In the genomic region with DNA sequence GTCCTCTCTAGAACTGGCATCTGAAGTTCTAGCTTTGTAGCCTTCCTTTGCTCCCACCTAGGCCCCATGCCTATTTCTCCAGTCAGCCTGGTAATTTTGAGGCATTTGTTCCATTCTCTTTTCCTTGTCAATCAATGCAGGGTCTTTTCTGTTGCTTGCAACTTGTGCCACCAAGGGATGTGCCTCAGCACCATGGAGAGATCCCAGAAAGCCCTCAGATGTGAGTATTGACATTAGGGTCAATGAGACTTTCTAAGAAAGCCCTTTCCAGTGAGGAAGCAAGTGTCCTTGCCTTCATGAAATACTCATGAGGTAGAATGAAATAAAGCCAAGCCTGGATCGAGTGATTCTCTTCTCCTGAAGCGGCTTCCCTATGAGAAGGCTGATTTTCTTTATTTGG, we compare ENCODE assay signal across 16 cellular contexts.
A peak's percentile ranks its signal among the peaks of the same experiment; 100 is the strongest.
DNase-seq lines count a peak whose midpoint lies in the region; TF ChIP-seq lines count a peak whose summit lies in the region.
"Had no signal": no experiment of that assay in that cellular context is flagged by ENCODE, and none has a peak within 500 bp of the region (broad histone marks: within the 10 kb centered on the region; RNA-seq: fewer than 3 reads in every experiment).

No MANE protein-coding gene starts in this region.

- DNase-seq in H7 (peak; percentile 71), left kidney (ENCODE audit: low read depth, low spot score) (peak; percentile 75), GDM1 (lab: John Stamatoyannopoulos, UW) (no peak), AG20443 (ENCODE audit: low spot score) (no peak), inferior parietal cortex (ENCODE audit: extremely low spot score) (no peak), caudate nucleus (lab: John Stamatoyannopoulos, UW) (no peak)
- DNase-seq: CD8-positive, alpha-beta memory T cell; NCI-H1092 treated with DMSO at 0.1 percent for 48 hours; NCI-H1694; NCI-H510A treated with DMSO at 0.1 percent for 48 hours; NCI-H82; SHP77 treated with DMSO at 0.1 percent for 48 hours; T-helper 1 cell had no signal

- no peaks in the 10 kb centered on the region for H3K36me3 ChIP-seq in H7 (replicated peaks; ENCODE audit: control insufficient read depth, insufficient read depth, low read length)
- H3K36me3 ChIP-seq: BLaER1 treated with 17β-estradiol and CSF1 and Interleukin-3, amounts not matched to agents 10 nM and 100 nM had no signal

- no peak overlapping the region for H3K27ac ChIP-seq in caudate nucleus (ENCODE audit: low read depth, low read length)
- H3K27ac ChIP-seq: BLaER1 treated with 17β-estradiol and CSF1 and Interleukin-3, amounts not matched to agents 10 nM and 100 nM; KMS-11 had no signal

- no peak overlapping the region for H3K4me3 ChIP-seq in H7 (ENCODE audit: insufficient read depth, low read depth, low read length)
- H3K4me3 ChIP-seq: BLaER1 treated with 17β-estradiol and CSF1 and Interleukin-3, amounts not matched to agents 10 nM and 100 nM had no signal

- no peaks in the 10 kb centered on the region for H3K27me3 ChIP-seq in H7 (ENCODE audit: control insufficient read depth, insufficient read depth, low read length)
- H3K27me3 ChIP-seq: BLaER1 treated with 17β-estradiol and CSF1 and Interleukin-3, amounts not matched to agents 10 nM and 100 nM had no signal

TF ChIP-seq in PFSK-1, 5 proteins besides CTCF, POLR2A, EP300 and RAD21:
- peak; percentile 33; the same call in 1 of the 2 replicates for TF ChIP-seq POLR2AphosphoS5 (IDR thresholded peaks at IDR 0.05; ENCODE audit: low read depth, low read length)
- TF ChIP-seq, protein P1, sequence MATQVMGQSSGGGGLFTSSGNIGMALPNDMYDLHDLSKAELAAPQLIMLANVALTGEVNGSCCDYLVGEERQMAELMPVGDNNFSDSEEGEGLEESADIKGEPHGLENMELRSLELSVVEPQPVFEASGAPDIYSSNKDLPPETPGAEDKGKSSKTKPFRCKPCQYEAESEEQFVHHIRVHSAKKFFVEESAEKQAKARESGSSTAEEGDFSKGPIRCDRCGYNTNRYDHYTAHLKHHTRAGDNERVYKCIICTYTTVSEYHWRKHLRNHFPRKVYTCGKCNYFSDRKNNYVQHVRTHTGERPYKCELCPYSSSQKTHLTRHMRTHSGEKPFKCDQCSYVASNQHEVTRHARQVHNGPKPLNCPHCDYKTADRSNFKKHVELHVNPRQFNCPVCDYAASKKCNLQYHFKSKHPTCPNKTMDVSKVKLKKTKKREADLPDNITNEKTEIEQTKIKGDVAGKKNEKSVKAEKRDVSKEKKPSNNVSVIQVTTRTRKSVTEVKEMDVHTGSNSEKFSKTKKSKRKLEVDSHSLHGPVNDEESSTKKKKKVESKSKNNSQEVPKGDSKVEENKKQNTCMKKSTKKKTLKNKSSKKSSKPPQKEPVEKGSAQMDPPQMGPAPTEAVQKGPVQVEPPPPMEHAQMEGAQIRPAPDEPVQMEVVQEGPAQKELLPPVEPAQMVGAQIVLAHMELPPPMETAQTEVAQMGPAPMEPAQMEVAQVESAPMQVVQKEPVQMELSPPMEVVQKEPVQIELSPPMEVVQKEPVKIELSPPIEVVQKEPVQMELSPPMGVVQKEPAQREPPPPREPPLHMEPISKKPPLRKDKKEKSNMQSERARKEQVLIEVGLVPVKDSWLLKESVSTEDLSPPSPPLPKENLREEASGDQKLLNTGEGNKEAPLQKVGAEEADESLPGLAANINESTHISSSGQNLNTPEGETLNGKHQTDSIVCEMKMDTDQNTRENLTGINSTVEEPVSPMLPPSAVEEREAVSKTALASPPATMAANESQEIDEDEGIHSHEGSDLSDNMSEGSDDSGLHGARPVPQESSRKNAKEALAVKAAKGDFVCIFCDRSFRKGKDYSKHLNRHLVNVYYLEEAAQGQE (IDR thresholded peaks at IDR 0.05; ENCODE audit: insufficient read depth in 1 of 2, low read depth in 2 of 2, low read length in 2 of 2): peak; percentile 89 to 97
- no peak for TF ChIP-seq TAF1 (IDR thresholded peaks at IDR 0.05; ENCODE audit: borderline replicate concordance, insufficient read depth, low read length)
- TF ChIP-seq FOXP2 (optimal IDR thresholded peaks at IDR 0.05; ENCODE audit: borderline replicate concordance, extremely low read depth, extremely low read length, insufficient read depth): no peak
- TF ChIP-seq SIN3A (IDR thresholded peaks at IDR 0.05; ENCODE audit: borderline replicate concordance, insufficient read depth, low read length): peak; percentile 58; the same call in 1 of the 2 replicates

Comparison
In these comparisons a context has a peak if more than half of its experiments do, and no peak if none do; other contexts are left out.
1. DNase-seq: peak in H7 (single experiment) and left kidney (single experiment); none in GDM1 (single experiment), AG20443 (single experiment), inferior parietal cortex (single experiment) and caudate nucleus (0 of 61).